8 cellular contexts compared by ENCODE assay signal in genomic region chr3:197891-198491, GRCh38. TPM values are rescaled to one million over a fixed set of nuclear protein-coding genes. Genes with fewer than 3 reads are reported as not detected.
DNase-seq lines count a peak whose midpoint lies in the region; ATAC-seq and TF ChIP-seq lines count a peak whose summit lies in the region.

No MANE protein-coding gene starts in this region.

- DNase-seq in esophagus muscularis mucosa (ENCODE audit: extremely low spot score): no peak
- no peak for DNase-seq in prostate gland (ENCODE audit: low spot score)
- DNase-seq in stimulated activated naive CD4-positive, alpha-beta T cell treated with Interleukin-2 at 50 U/mL for 16 hours (lab: John Stamatoyannopoulos, UW): no peak
- no peak for DNase-seq in NCI-H82 (lab: John Stamatoyannopoulos, UW)
- DNase-seq in DMS153 treated with DMSO at 0.1 percent for 48 hours (lab: John Stamatoyannopoulos, UW; ENCODE audit: unreplicated experiment): no peak
- DNase-seq in mucosa of gallbladder (ENCODE audit: low spot score): no peak

- H3K36me3 ChIP-seq in esophagus muscularis mucosa: no peaks in the 10 kb centered on the region
- no peaks in the 10 kb centered on the region for H3K36me3 ChIP-seq in prostate gland

- TF ChIP-seq EP300 in esophagus muscularis mucosa (IDR thresholded peaks at IDR 0.05): no peak

- H3K4me1 ChIP-seq in esophagus muscularis mucosa: peaks cover 13 to 21% (median 21%) of the 10 kb centered on the region in 4 donors
- H3K4me1 ChIP-seq in prostate gland (replicated peaks): no peaks in the 10 kb centered on the region

- TF ChIP-seq CTCF in esophagus muscularis mucosa (IDR thresholded peaks at IDR 0.05) (no peak), prostate gland (IDR thresholded peaks at IDR 0.05) (no peak)

- H3K4me3 ChIP-seq in esophagus muscularis mucosa (peak overlapping the region; percentile 53 to 65 (median 59)), prostate gland (peak overlapping the region; percentile 41 to 48)

- 2% methylated on average over 9 of the region's 64 CpGs for WGBS in esophagus muscularis mucosa
- 3% methylated on average over 59 of the region's 64 CpGs for WGBS in prostate gland

- H3K27ac ChIP-seq in esophagus muscularis mucosa (replicated peaks in 1 of 4): peak overlapping the region; percentile 45 to 74 (median 66)
- H3K27ac ChIP-seq in prostate gland: no peak overlapping the region

- H3K27me3 ChIP-seq in esophagus muscularis mucosa: peaks cover 0 to 57% (median 21%) of the 10 kb centered on the region in 4 donors
- H3K27me3 ChIP-seq in prostate gland (replicated peaks; ENCODE audit: insufficient read depth): no peaks in the 10 kb centered on the region

- intact Hi-C loops in esophagus muscularis mucosa (cut with DNase I): no loop called here
- intact Hi-C loops in prostate gland (cut with DNase I): no loop called here

- peak; percentile 42 for ATAC-seq in HG03196 (IDR thresholded peaks at IDR 0.05; ENCODE audit: unreplicated experiment)

- H3K9me3 ChIP-seq in esophagus muscularis mucosa (no peaks in the 10 kb centered on the region), prostate gland (no peaks in the 10 kb centered on the region)

- peak; percentile 21 for TF ChIP-seq POLR2A in GM15510 (IDR thresholded peaks at IDR 0.05; ENCODE audit: borderline replicate concordance, extremely low read depth, insufficient read length)
- TF ChIP-seq POLR2A in esophagus muscularis mucosa (IDR thresholded peaks at IDR 0.05; ENCODE audit: low read depth): no peak
- no peak for TF ChIP-seq POLR2A in prostate gland (IDR thresholded peaks at IDR 0.05)

RNA-seq across cellular contexts. Expression of gene CHL1, which starts 1.4 kb away (rescaled TPM):
- total RNA-seq in esophagus muscularis mucosa (10 to 100 TPM; 33.0 to 49.1 (median 42.5) TPM), prostate gland (10 to 100 TPM in 1 of 2 donors, 1 to 10 TPM in 1; 6.1 to 10.5 TPM), mucosa of gallbladder (17.9 TPM)

Comparison
In these comparisons a context has a peak if more than half of its experiments do, and no peak if none do; other contexts are left out.
1. H3K27ac ChIP-seq: peak in esophagus muscularis mucosa (4 of 4); none in prostate gland (0 of 2).